ENCODE assay signal across 9 cellular contexts in genomic region chr5:172002310-172002709, GRCh38. TPM values are rescaled to one million over a fixed set of nuclear protein-coding genes. Genes with fewer than 3 reads are reported as not detected.
DNase-seq lines count a peak whose midpoint lies in the region; ATAC-seq, FAIRE-seq and TF ChIP-seq lines count a peak whose summit lies in the region.
"Had no signal": no experiment of that assay in that cellular context is flagged by ENCODE, and none has a peak within 500 bp of the region (broad histone marks: within the 10 kb centered on the region; RNA-seq: fewer than 3 reads in every experiment).

No MANE protein-coding gene starts in this region.

- H3K4me1 ChIP-seq in body of pancreas (peaks cover 68% of the 10 kb centered on the region), parathyroid adenoma (peaks cover 30% of the 10 kb centered on the region)

- FAIRE-seq in HTR-8/SVneo (lab: Jason Lieb, UNC): no peak

- no peaks in the 10 kb centered on the region for H3K36me3 ChIP-seq in body of pancreas (replicated peaks in 1 of 2; ENCODE audit: insufficient read depth in 1 of 2, low read depth in 2 of 2)
- no peaks in the 10 kb centered on the region for H3K36me3 ChIP-seq in parathyroid adenoma (ENCODE audit: control insufficient read depth, insufficient read depth, low read length)
- H3K36me3 ChIP-seq: SJCRH30 had no signal

- DNase-seq in DMS53 (lab: John Stamatoyannopoulos, UW) (peak; percentile 55), DMS53 treated with DMSO at 0.1 percent for 48 hours (lab: John Stamatoyannopoulos, UW; ENCODE audit: unreplicated experiment) (no peak), HT-29 (ENCODE audit: low spot score) (peak; percentile 42), body of pancreas (no peak), HTR-8/SVneo (ENCODE audit: insufficient read length, low spot score) (no peak)

- H3K79me2 ChIP-seq in parathyroid adenoma: peaks cover 64% of the 10 kb centered on the region

- H3K9me3 ChIP-seq in body of pancreas: no peaks in the 10 kb centered on the region
- no peaks in the 10 kb centered on the region for H3K9me3 ChIP-seq in parathyroid adenoma (ENCODE audit: control insufficient read depth, low read length)
- H3K9me3 ChIP-seq: SJCRH30 had no signal

- intact Hi-C loops in body of pancreas (cut with DNase I): no loop called here

- ATAC-seq in body of pancreas (no peak), HG03432 (IDR thresholded peaks at IDR 0.05; ENCODE audit: unreplicated experiment) (no peak), GM21423 (IDR thresholded peaks at IDR 0.05; ENCODE audit: unreplicated experiment) (no peak)

- H3K27me3 ChIP-seq in body of pancreas (no peaks in the 10 kb centered on the region), parathyroid adenoma (ENCODE audit: control insufficient read depth, insufficient read depth, low read length) (no peaks in the 10 kb centered on the region)
- H3K27me3 ChIP-seq: SJCRH30 had no signal

- H3K9ac ChIP-seq in parathyroid adenoma: no peak overlapping the region

- H3K4me2 ChIP-seq in parathyroid adenoma (ENCODE audit: low read length): no peak overlapping the region

- no peak overlapping the region for H3K4me3 ChIP-seq in body of pancreas
- no peak overlapping the region for H3K4me3 ChIP-seq in parathyroid adenoma (ENCODE audit: low read depth, low read length)
- H3K4me3 ChIP-seq: SJCRH30 had no signal

- H2AFZ ChIP-seq in parathyroid adenoma: no peak overlapping the region

- TF ChIP-seq CTCF in body of pancreas (IDR thresholded peaks at IDR 0.05) (peak in 6 of 7 experiments; percentile 19 to 50 (median 37)), parathyroid adenoma (IDR thresholded peaks at IDR 0.05) (peak; percentile 41)

- TF ChIP-seq POLR2A in body of pancreas (IDR thresholded peaks at IDR 0.05): no peak

- 13 to 16% methylated on average over 2 of the region's 2 CpGs for WGBS in body of pancreas, 2 donors

- H3K27ac ChIP-seq in body of pancreas (peak overlapping the region in 3 of 4 donors; percentile 22 to 98 (median 98)), parathyroid adenoma (no peak overlapping the region)
- H3K27ac ChIP-seq: SJCRH30 had no signal

RNA-seq across cellular contexts. Expression of gene FBXW11, which starts 4.1 kb away (rescaled TPM):
- 30.4 and 33.4 TPM in 2 replicates for total RNA-seq in HT-29 (2014; rRNA removed; shearing (Covaris generic))
- total RNA-seq in body of pancreas: 10 to 100 TPM; 29.0 to 64.6 TPM

Comparison
In these comparisons a context has a peak if more than half of its experiments do, and no peak if none do; other contexts are left out.
1. DNase-seq: peak in DMS53 (single experiment) and HT-29 (single experiment); none in DMS53 treated with DMSO at 0.1 percent for 48 hours (single experiment), body of pancreas (0 of 4) and HTR-8/SVneo (single experiment).